Comparison of ENCODE assay signal across 25 cellular contexts in genomic region chr1:226452981-226453380, GRCh38. TPM values are rescaled to one million over a fixed set of nuclear protein-coding genes. Genes with fewer than 3 reads are reported as not detected.
A peak's percentile ranks its signal among the peaks of the same experiment; 100 is the strongest.
DNase-seq lines count a peak whose midpoint lies in the region; ATAC-seq and TF ChIP-seq lines count a peak whose summit lies in the region.
"Had no signal": no experiment of that assay in that cellular context is flagged by ENCODE, and none has a peak within 500 bp of the region (broad histone marks: within the 10 kb centered on the region; RNA-seq: fewer than 3 reads in every experiment).

No MANE protein-coding gene starts in this region.

- peaks cover 81% of the 10 kb centered on the region for H3K4me1 ChIP-seq in Karpas-422 (ENCODE audit: low read length)
- H3K4me1 ChIP-seq in foreskin keratinocyte = no peaks in the 10 kb centered on the region

- H3K27me3 ChIP-seq in Karpas-422 (ENCODE audit: low read length) = no peaks in the 10 kb centered on the region
- H3K27me3 ChIP-seq in WERI-Rb-1 (ENCODE audit: insufficient read depth, low read depth, severe bottlenecking) = no peaks in the 10 kb centered on the region
- H3K27me3 ChIP-seq in foreskin keratinocyte = peaks cover 3% of the 10 kb centered on the region

- no peaks in the 10 kb centered on the region for H4K20me1 ChIP-seq in Karpas-422 (ENCODE audit: insufficient read depth, low read depth, low read length)

- ATAC-seq in HG02763 (IDR thresholded peaks at IDR 0.05; ENCODE audit: unreplicated experiment) (no peak), foreskin keratinocyte (no peak)
- ATAC-seq: HepG2, K562 had no signal

- H3K9me3 ChIP-seq in Karpas-422 (ENCODE audit: low read length) (no peaks in the 10 kb centered on the region), WERI-Rb-1 (ENCODE audit: severe bottlenecking) (no peaks in the 10 kb centered on the region)

- no peaks in the 10 kb centered on the region for H3K9me2 ChIP-seq in Karpas-422 (replicated peaks; ENCODE audit: insufficient read depth, low read length)

- DNase-seq in D341Med (ENCODE audit: low spot score) (peak; percentile 83), Karpas-422 (peak; percentile 95), WERI-Rb-1 (peak; percentile 27), GM13976 (ENCODE audit: low spot score) (no peak), foreskin keratinocyte (no peak)
- DNase-seq: Calu3; CD8-positive, alpha-beta memory T cell; DMS53; GDM1; H7; HFFc6; NCI-H1092; NCI-H146; NCI-H2029; NCI-H2171; NCI-H69; PC-9; RPMI8226; SHP77; SW 1271 had no signal

- no peaks in the 10 kb centered on the region for H3K36me3 ChIP-seq in Karpas-422 (ENCODE audit: insufficient read depth, low read length)
- no peaks in the 10 kb centered on the region for H3K36me3 ChIP-seq in WERI-Rb-1

- H3K27me3 Mint-ChIP-seq in nephron (ENCODE audit: low read depth) = peaks cover 11% of the 10 kb centered on the region

- no peak for TF ChIP-seq CTCF in WERI-Rb-1 (IDR thresholded peaks at IDR 0.05; ENCODE audit: low read depth, low read length)
- TF ChIP-seq CTCF in nephron (IDR thresholded peaks at IDR 0.05; ENCODE audit: unreplicated experiment in 3 of 3) = no peak
- no peak for TF ChIP-seq CTCF in GM13976 (IDR thresholded peaks at IDR 0.05; ENCODE audit: borderline replicate concordance, control extremely low read depth, extremely low read depth, insufficient read depth, missing control alignments)
- TF ChIP-seq CTCF in foreskin keratinocyte (conservative IDR thresholded peaks at IDR 0.05) = no peak

- H3K36me3 Mint-ChIP-seq in nephron (ENCODE audit: low read depth) = no peaks in the 10 kb centered on the region
- H3K36me3 Mint-ChIP-seq: CD8-positive, alpha-beta memory T cell had no signal

- peak overlapping the region; percentile 84 for H3K4me2 ChIP-seq in Karpas-422 (ENCODE audit: low read depth, low read length, poor library complexity, severe bottlenecking)
- H3K4me2 ChIP-seq: PC-9 had no signal

- in situ Hi-C loops in GM13976 (cut with MboI; ENCODE audit: low sequenced_read_pairs, unreplicated experiment) = no loop called here

- H3K27ac ChIP-seq in Karpas-422 (ENCODE audit: low read length) (peak overlapping the region; percentile 99), WERI-Rb-1 (no peak overlapping the region), foreskin keratinocyte (no peak overlapping the region)
- H3K27ac ChIP-seq: C4-2B, PC-9 had no signal

- H3K27ac Mint-ChIP-seq in nephron = peak overlapping the region; percentile 82 to 96 (median 84)
- H3K27ac Mint-ChIP-seq: HFFc6 had no signal

- peak overlapping the region in 2 of 3 experiments; percentile 8 to 10 for H3K4me3 Mint-ChIP-seq in nephron
- H3K4me3 Mint-ChIP-seq: CD8-positive, alpha-beta memory T cell; HFFc6 had no signal

- peaks cover 3% of the 10 kb centered on the region for H3K9me3 Mint-ChIP-seq in nephron
- H3K9me3 Mint-ChIP-seq: CD8-positive, alpha-beta memory T cell; HFFc6 had no signal

- H3K79me2 ChIP-seq in Karpas-422 (ENCODE audit: low read length) = no peaks in the 10 kb centered on the region

- peak overlapping the region; percentile 84 for H3K9ac ChIP-seq in Karpas-422 (ENCODE audit: low read length)

- peaks cover 30% of the 10 kb centered on the region for H3K4me1 Mint-ChIP-seq in nephron

- no peak overlapping the region for H2AFZ ChIP-seq in Karpas-422 (ENCODE audit: low read length)
- H2AFZ ChIP-seq: PC-9 had no signal

- H3K4me3 ChIP-seq in Karpas-422 (ENCODE audit: low read length) (peak overlapping the region; percentile 59), WERI-Rb-1 (ENCODE audit: low read depth, low read length) (no peak overlapping the region)
- H3K4me3 ChIP-seq: K562, PC-9 had no signal

RNA-seq across cellular contexts. Expression of gene PARP1, which starts 45.1 kb away (rescaled TPM):
- 298 and 586 TPM in 2 replicates for total RNA-seq in Karpas-422 (2014; rRNA removed; shearing (Covaris generic); ENCODE audit: low replicate concordance)
- total RNA-seq in foreskin keratinocyte = 114 and 122 TPM in 2 replicates
- 56.7 and 64.6 TPM in 2 replicates for polyA plus RNA-seq in foreskin keratinocyte

Comparison
In these comparisons a context has a peak if more than half of its experiments do, and no peak if none do; other contexts are left out.
1. DNase-seq: peak in D341Med (single experiment), Karpas-422 (single experiment) and WERI-Rb-1 (single experiment); none in GM13976 (single experiment) and foreskin keratinocyte (0 of 2).